In the genomic region with DNA sequence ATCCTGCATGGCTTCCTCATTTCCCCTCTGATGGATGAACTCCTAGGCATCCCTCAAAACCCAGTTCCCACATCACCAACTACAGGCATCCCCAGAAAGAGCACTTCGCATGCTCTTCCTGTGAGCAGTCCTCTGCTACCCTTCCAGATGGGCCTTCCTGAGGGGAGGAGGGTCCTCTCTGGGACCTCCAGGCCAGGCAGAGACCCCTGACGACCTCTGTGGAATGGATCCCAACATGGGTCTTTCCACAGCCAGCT, we compare ENCODE assay signal across 9 cellular contexts. TPM values are rescaled to one million over a fixed set of nuclear protein-coding genes. Genes with fewer than 3 reads are reported as not detected.
DNase-seq lines count a peak whose midpoint lies in the region; ATAC-seq and TF ChIP-seq lines count a peak whose summit lies in the region.
"Had no signal": no experiment of that assay in that cellular context is flagged by ENCODE, and none has a peak within 500 bp of the region (broad histone marks: within the 10 kb centered on the region; RNA-seq: fewer than 3 reads in every experiment).

No MANE protein-coding gene starts in this region.

- peaks cover 37% of the 10 kb centered on the region for H3K36me3 ChIP-seq in left ventricle myocardium inferior
- peaks cover 3 to 10% of the 10 kb centered on the region in 2 donors for H3K36me3 ChIP-seq in ascending aorta
- no peaks in the 10 kb centered on the region for H3K36me3 ChIP-seq in mesendoderm (ENCODE audit: control insufficient read depth, insufficient read depth, low read length)
- peaks cover 24% of the 10 kb centered on the region for H3K36me3 ChIP-seq in WERI-Rb-1

- ATAC-seq in left cardiac atrium: no peak
- no peak for ATAC-seq in HG02852 (IDR thresholded peaks at IDR 0.05; ENCODE audit: unreplicated experiment)

- peaks cover 6% of the 10 kb centered on the region for H3K79me2 ChIP-seq in mesendoderm (ENCODE audit: control insufficient read depth, insufficient read depth, low read length)

- H3K4me3 ChIP-seq in left ventricle myocardium inferior (peak overlapping the region; percentile 87), ascending aorta (peak overlapping the region; percentile 88 to 97), mesendoderm (ENCODE audit: low read length) (no peak overlapping the region), WERI-Rb-1 (ENCODE audit: low read depth, low read length) (no peak overlapping the region)

- WGBS in mesendoderm (ENCODE audit: extremely low coverage, insufficient coverage, low lambda C conversion rate): no CpG with 5 or more reads among the region's 2 CpGs

- peak overlapping the region; percentile 87 for H3K27ac ChIP-seq in left ventricle myocardium inferior (replicated peaks)
- no peak overlapping the region for H3K27ac ChIP-seq in ascending aorta
- H3K27ac ChIP-seq in mesendoderm (ENCODE audit: low read depth, low read length): no peak overlapping the region
- H3K27ac ChIP-seq in WERI-Rb-1: no peak overlapping the region

- H3K23ac ChIP-seq in mesendoderm (ENCODE audit: low read length): no peak overlapping the region

- peak overlapping the region; percentile 69 for H3K9ac ChIP-seq in mesendoderm (ENCODE audit: low read length)

- H2BK15ac ChIP-seq in mesendoderm (replicated peaks; ENCODE audit: low read depth): no peak overlapping the region

- H2BK120ac ChIP-seq in mesendoderm (ENCODE audit: low read depth, low read length): no peak overlapping the region

- no peak overlapping the region for H3K18ac ChIP-seq in mesendoderm (ENCODE audit: low read length)

- no peak overlapping the region for H3K4ac ChIP-seq in mesendoderm (ENCODE audit: low read depth, low read length)

- H3K27me3 ChIP-seq in left ventricle myocardium inferior (ENCODE audit: low read depth) (no peaks in the 10 kb centered on the region), ascending aorta (no peaks in the 10 kb centered on the region), mesendoderm (ENCODE audit: insufficient read depth, low read length, poor library complexity) (peaks cover 3% of the 10 kb centered on the region), WERI-Rb-1 (ENCODE audit: insufficient read depth, low read depth, severe bottlenecking) (no peaks in the 10 kb centered on the region)

- no peak for DNase-seq in left ventricle myocardium inferior
- no peak for DNase-seq in left cardiac atrium
- DNase-seq in ascending aorta (ENCODE audit: low spot score in 2 of 2): no peak
- DNase-seq in mesendoderm: no peak
- no peak for DNase-seq in RKO (ENCODE audit: low spot score)
- DNase-seq in T-helper 9 cell: no peak
- DNase-seq in WERI-Rb-1: no peak
- DNase-seq: NCI-H1417 treated with DMSO at 0.1 percent for 48 hours had no signal

- no peak overlapping the region for H2BK5ac ChIP-seq in mesendoderm (ENCODE audit: low read length)

- H3K9me3 ChIP-seq in left ventricle myocardium inferior (replicated peaks) (no peaks in the 10 kb centered on the region), ascending aorta (no peaks in the 10 kb centered on the region), WERI-Rb-1 (ENCODE audit: severe bottlenecking) (no peaks in the 10 kb centered on the region)

- peak overlapping the region; percentile 85 for H3K56ac ChIP-seq in mesendoderm (ENCODE audit: low read length)

- no peak overlapping the region for H4K5ac ChIP-seq in mesendoderm (ENCODE audit: low read length)

- intact Hi-C loops in left ventricle myocardium inferior (cut with micrococcal nuclease): no loop called here
- intact Hi-C loops in left cardiac atrium (cut with DNase I): no loop called here
- intact Hi-C loops in ascending aorta (cut with DNase I): no loop called here

- H4K8ac ChIP-seq in mesendoderm (ENCODE audit: low read depth, low read length): no peak overlapping the region

- H2AK5ac ChIP-seq in mesendoderm (ENCODE audit: low read length): no peak overlapping the region

- no peak for TF ChIP-seq CTCF in left ventricle myocardium inferior (IDR thresholded peaks at IDR 0.05; ENCODE audit: borderline replicate concordance)
- TF ChIP-seq CTCF in ascending aorta (IDR thresholded peaks at IDR 0.05): no peak
- no peak for TF ChIP-seq CTCF in WERI-Rb-1 (IDR thresholded peaks at IDR 0.05; ENCODE audit: low read depth, low read length)

- H3K4me2 ChIP-seq in mesendoderm (ENCODE audit: low read length): peak overlapping the region; percentile 42

- H3K4me1 ChIP-seq in left ventricle myocardium inferior (peaks cover 89% of the 10 kb centered on the region), ascending aorta (peaks cover 25 to 32% of the 10 kb centered on the region in 2 donors), mesendoderm (ENCODE audit: control insufficient read depth, low read depth, low read length) (peaks cover 9% of the 10 kb centered on the region)

- H3K79me1 ChIP-seq in mesendoderm (ENCODE audit: low read length): peaks cover 19% of the 10 kb centered on the region

RNA-seq across cellular contexts. Expression of a gene that starts 1.9 kb away (rescaled TPM):
- total RNA-seq in left ventricle myocardium inferior (144 TPM), left cardiac atrium (100 to 1,000 TPM; 113 to 127 TPM), ascending aorta (112 TPM)
- polyA plus RNA-seq in mesendoderm (2013, experiment 1 of 2): 32.4 TPM
- polyA plus RNA-seq in mesendoderm (2013, experiment 2 of 2): 32.3 TPM

RNA-seq across cellular contexts. Expression of a gene that starts 7.3 kb away (rescaled TPM):
- 5.7 TPM for total RNA-seq in left ventricle myocardium inferior
- total RNA-seq in left cardiac atrium: 1 to 10 TPM; 5.2 to 8.1 TPM
- 23.5 TPM for total RNA-seq in ascending aorta
- 0.67 TPM for polyA plus RNA-seq in mesendoderm (2013, experiment 1 of 2)
- polyA plus RNA-seq in mesendoderm (2013, experiment 2 of 2): 0.73 TPM

RNA-seq across cellular contexts. Expression of a gene that starts 40.7 kb away (rescaled TPM):
- total RNA-seq in left ventricle myocardium inferior: 55.6 TPM
- total RNA-seq in left cardiac atrium: 10 to 100 TPM; 67.6 to 68.7 TPM
- total RNA-seq in ascending aorta: 410 TPM
- 151 TPM for polyA plus RNA-seq in mesendoderm (2013, experiment 1 of 2)
- 147 TPM for polyA plus RNA-seq in mesendoderm (2013, experiment 2 of 2)

Comparison
In these comparisons a context has a peak if more than half of its experiments do, and no peak if none do; other contexts are left out.
1. H3K4me3 ChIP-seq: peak in left ventricle myocardium inferior (single experiment) and ascending aorta (2 of 2); none in mesendoderm (single experiment) and WERI-Rb-1 (single experiment).